Comparison of ENCODE assay signal across 8 cellular contexts in genomic region chr7:116211006-116211912, GRCh38. TPM values are rescaled to one million over a fixed set of nuclear protein-coding genes. Genes with fewer than 3 reads are reported as not detected.
DNase-seq lines count a peak whose midpoint lies in the region; ATAC-seq and TF ChIP-seq lines count a peak whose summit lies in the region.

No MANE protein-coding gene starts in this region.

- POLR2A ChIA-PET in CD4-positive, alpha-beta T cell (lab: Charles Lee) = interaction anchor here (0.7 to 6.3 kb wide), 17 partner anchors 9 to 800 kb away, joined by 3 to 117 read pairs (median 7); no protein-coding TSS in a partner anchor

- no peak for TF ChIP-seq CTCF in CD4-positive, alpha-beta T cell (IDR thresholded peaks at IDR 0.05)
- TF ChIP-seq CTCF in fibroblast of the aortic adventitia (IDR thresholded peaks at IDR 0.05; ENCODE audit: insufficient read depth, low read length) = no peak
- TF ChIP-seq CTCF in thoracic aorta (IDR thresholded peaks at IDR 0.05) = no peak

- peak overlapping the region; percentile 100 for H2AFZ ChIP-seq in neuron (ENCODE audit: low read depth, low read length)

- DNase-seq in CD4-positive, alpha-beta T cell = peak; percentile 64 to 85 (median 73)
- peak; percentile 77 to 80 for DNase-seq in activated T-cell treated with anti-CD3 and anti-CD28 coated beads, Interleukin-2, amount 50 U/mL, for 48 hours
- DNase-seq in fibroblast of the aortic adventitia (ENCODE audit: low read depth) (peak; percentile 93), thoracic aorta (ENCODE audit: low spot score) (peak; percentile 59)

- peaks cover 26% of the 10 kb centered on the region for H3K36me3 Mint-ChIP-seq in CD4-positive, alpha-beta T cell (ENCODE audit: low read depth)

- CTCF ChIA-PET in CD4-positive, alpha-beta T cell (lab: Charles Lee) = interaction anchor here (0.9 to 4.5 kb wide), 9 partner anchors 9 to 47 kb away, joined by 3 to 34 read pairs (median 5); no protein-coding TSS in a partner anchor

- H3K4me1 ChIP-seq in neuron (ENCODE audit: insufficient read depth, low read length) = peaks cover 5% of the 10 kb centered on the region
- H3K4me1 ChIP-seq in thoracic aorta (ENCODE audit: control insufficient read depth in 1 of 2, low read depth in 2 of 2) = peaks cover 17 to 24% of the 10 kb centered on the region in 2 donors

- H3K4me3 Mint-ChIP-seq in CD4-positive, alpha-beta T cell = peak overlapping the region; percentile 98

- H3K9me3 Mint-ChIP-seq in CD4-positive, alpha-beta T cell = peaks cover 5% of the 10 kb centered on the region

- no peaks in the 10 kb centered on the region for H3K9me3 ChIP-seq in CD4-positive, alpha-beta T cell (ENCODE audit: control insufficient read depth, low read length)
- H3K9me3 ChIP-seq in neuron (ENCODE audit: low read length) (no peaks in the 10 kb centered on the region), thoracic aorta (no peaks in the 10 kb centered on the region)

- no peaks in the 10 kb centered on the region for H3K27me3 ChIP-seq in CD4-positive, alpha-beta T cell (ENCODE audit: control insufficient read depth, insufficient read depth, low read length)
- peaks cover 18% of the 10 kb centered on the region for H3K27me3 ChIP-seq in neuron (ENCODE audit: insufficient read depth, low read length)
- H3K27me3 ChIP-seq in thoracic aorta (replicated peaks; ENCODE audit: insufficient read depth) = no peaks in the 10 kb centered on the region

- intact Hi-C loops in CD4-positive, alpha-beta T cell (cut with DNase I, micrococcal nuclease) = loop anchor here (1.0 to 10.0 kb wide), 4 partner anchors 14 to 1974 kb away; partner anchors contain the start of gene LSM8 (in 1 of the 2)

- peak overlapping the region; percentile 99 for H3K27ac Mint-ChIP-seq in CD4-positive, alpha-beta T cell

- no peaks in the 10 kb centered on the region for H3K36me3 ChIP-seq in neuron (ENCODE audit: insufficient read depth, low read length)
- H3K36me3 ChIP-seq in thoracic aorta = no peaks in the 10 kb centered on the region

- no peaks in the 10 kb centered on the region for H3K27me3 Mint-ChIP-seq in CD4-positive, alpha-beta T cell

- peak; percentile 79 for ATAC-seq in CD4-positive, alpha-beta T cell (ENCODE audit: poor library complexity)
- ATAC-seq in GM19395 (IDR thresholded peaks at IDR 0.05; ENCODE audit: unreplicated experiment) = peak; percentile 87
- peak; percentile 63 for ATAC-seq in HG03520 (IDR thresholded peaks at IDR 0.05; ENCODE audit: unreplicated experiment)
- ATAC-seq in thoracic aorta (ENCODE audit: insufficient number of reproducible peaks, low FRiP score, low read depth) = peak; percentile 89

- peak overlapping the region; percentile 93 for H3K27ac ChIP-seq in CD4-positive, alpha-beta T cell (ENCODE audit: low read depth, low read length)
- peak overlapping the region; percentile 97 for H3K27ac ChIP-seq in thoracic aorta

- H3K4me1 Mint-ChIP-seq in CD4-positive, alpha-beta T cell (ENCODE audit: low read depth) = peaks cover 64% of the 10 kb centered on the region

- H3K4me3 ChIP-seq in fibroblast of the aortic adventitia (ENCODE audit: low read depth, low read length) (peak overlapping the region; percentile 73), neuron (ENCODE audit: low read length) (peak overlapping the region; percentile 73), thoracic aorta (peak overlapping the region; percentile 90)

TF ChIP-seq in PFSK-1, 5 proteins besides CTCF, POLR2A, EP300 and RAD21:
- TF ChIP-seq TAF1 (IDR thresholded peaks at IDR 0.05; ENCODE audit: borderline replicate concordance, insufficient read depth, low read length) (peak; percentile 85; the same call in 1 of the 2 replicates), FOXP2 (optimal IDR thresholded peaks at IDR 0.05; ENCODE audit: borderline replicate concordance, extremely low read depth, extremely low read length, insufficient read depth) (peak; percentile 68), POLR2AphosphoS5 (IDR thresholded peaks at IDR 0.05; ENCODE audit: low read depth, low read length) (peak; percentile 57), SIN3A (IDR thresholded peaks at IDR 0.05; ENCODE audit: borderline replicate concordance, insufficient read depth, low read length) (peak; percentile 97; the same call in 1 of the 2 replicates), REST (IDR thresholded peaks at IDR 0.05; ENCODE audit: insufficient read depth in 1 of 2, low read depth in 2 of 2, low read length in 2 of 2) (peak; percentile 38 to 50; a peak in 1 of 4 replicates)
TF ChIP-seq in PFSK-1: peak in this region for 5.

RNA-seq across cellular contexts. Expression of gene TES, which starts 0.9 kb away (rescaled TPM):
- 100 to 1,000 TPM; 114 to 120 TPM for total RNA-seq in CD4-positive, alpha-beta T cell
- polyA plus RNA-seq in PFSK-1 (2012; ENCODE audit: insufficient read length, low read depth) = 169 TPM
- total RNA-seq in fibroblast of the aortic adventitia (ENCODE audit: low replicate concordance) (39.2 and 61.3 TPM in 2 replicates), thoracic aorta (100 to 1,000 TPM; 186 to 215 TPM)

Comparison
In these comparisons a context has a peak if more than half of its experiments do, and no peak if none do; other contexts are left out.
1. Peak in every context shown above with its lines: DNase-seq, ATAC-seq, H3K4me3 ChIP-seq and H3K27ac ChIP-seq.